Comparison of ENCODE assay signal across 2 cellular contexts in the genomic region with DNA sequence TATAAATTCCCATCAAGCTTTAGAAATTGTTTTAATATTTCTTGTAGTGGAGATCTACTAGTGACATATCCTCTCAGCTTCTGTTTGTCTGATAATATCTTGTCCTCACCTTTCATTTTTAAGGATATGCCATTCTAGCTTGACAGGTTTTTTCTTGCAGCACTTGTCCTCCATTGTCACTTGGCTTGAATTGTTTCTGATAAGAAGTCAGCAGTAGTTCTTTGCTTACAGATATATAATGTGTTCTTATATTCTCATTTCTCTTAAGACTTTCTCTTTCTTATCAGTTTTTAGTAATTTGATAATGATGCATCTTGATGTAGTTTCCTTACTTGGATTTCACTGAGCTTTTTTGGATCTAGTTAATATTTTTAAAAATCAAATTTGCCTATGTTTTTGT.
TF ChIP-seq lines count a peak whose summit lies in the region.

No MANE protein-coding gene starts in this region.

TF ChIP-seq in HCT116, 20 proteins besides CTCF, POLR2A, EP300 and RAD21:
- TF ChIP-seq SIN3A (IDR thresholded peaks at IDR 0.05; ENCODE audit: low read depth) = no peak
- peak; percentile 59; the same call in 1 of the 2 replicates for TF ChIP-seq CBX3 (IDR thresholded peaks at IDR 0.05; ENCODE audit: low read depth)

TF ChIP-seq in K562, 482 proteins besides CTCF, POLR2A, EP300 and RAD21:
- TF ChIP-seq KHSRP (IDR thresholded peaks at IDR 0.05) (no peak), KAT2B (IDR thresholded peaks at IDR 0.05; ENCODE audit: low read depth, low read length) (no peak), PRMT5 (CRISPR knock-in tag; IDR thresholded peaks at IDR 0.05) (no peak), ZNF75A (CRISPR knock-in tag; IDR thresholded peaks at IDR 0.05) (no peak), SMAD3 (CRISPR knock-in tag; conservative IDR thresholded peaks at IDR 0.05) (no peak), CHD2 (IDR thresholded peaks at IDR 0.05; ENCODE audit: low read depth, low read length) (no peak), FOXJ2 (tag; IDR thresholded peaks at IDR 0.05) (no peak), PHB (CRISPR knock-in tag; IDR thresholded peaks at IDR 0.05) (no peak), YBX1 (IDR thresholded peaks at IDR 0.05) (no peak), ZC3H8 (IDR thresholded peaks at IDR 0.05) (no peak), KAT8 (IDR thresholded peaks at IDR 0.05; ENCODE audit: low read depth) (no peak), CHD4 (IDR thresholded peaks at IDR 0.05; ENCODE audit: insufficient read depth, insufficient replicate concordance, low read depth, low read length, poor library complexity, severe bottlenecking) (no peak), OTX1 (CRISPR knock-in tag; IDR thresholded peaks at IDR 0.05) (no peak), TAF1 (IDR thresholded peaks at IDR 0.05; ENCODE audit: control insufficient read depth, extremely low read depth, insufficient read depth, low read length, severe bottlenecking) (no peak), POLR2G (IDR thresholded peaks at IDR 0.05; ENCODE audit: low read depth, low read length) (no peak), ZMIZ1 (IDR thresholded peaks at IDR 0.05; ENCODE audit: low read depth in 2 of 2, low read length in 2 of 2) (no peak), MXI1 (IDR thresholded peaks at IDR 0.05; ENCODE audit: low read depth, low read length) (no peak), CREBBP (IDR thresholded peaks at IDR 0.05; ENCODE audit: low read depth, low read length) (no peak), CBX5 (IDR thresholded peaks at IDR 0.05; ENCODE audit: borderline replicate concordance, low read depth) (peak; percentile 88), SP1 (CRISPR knock-in tag; IDR thresholded peaks at IDR 0.05) (no peak), PHB2 (IDR thresholded peaks at IDR 0.05; ENCODE audit: low read depth) (no peak), TRIM24 (IDR thresholded peaks at IDR 0.05) (peak in 1 of 2 experiments; percentile 64; a peak in 2 of 4 replicates), ZKSCAN3 (CRISPR knock-in tag; IDR thresholded peaks at IDR 0.05) (no peak), IFI16 (CRISPR knock-in tag; IDR thresholded peaks at IDR 0.05) (no peak), SIN3B (IDR thresholded peaks at IDR 0.05; ENCODE audit: low read depth) (no peak), TCFL5 (CRISPR knock-in tag; conservative IDR thresholded peaks at IDR 0.05) (no peak), U2AF2 (optimal IDR thresholded peaks at IDR 0.05; ENCODE audit: low read depth, low read length) (no peak), CBX3 (IDR thresholded peaks at IDR 0.05; ENCODE audit: borderline replicate concordance in 1 of 2, low read length in 2 of 2) (peak in 1 of 2 experiments; percentile 97; a peak in 2 of 3 replicates), RFX7 (CRISPR knock-in tag; IDR thresholded peaks at IDR 0.05) (no peak), HLTF (IDR thresholded peaks at IDR 0.05) (no peak), NR0B1 (IDR thresholded peaks at IDR 0.05; ENCODE audit: partially characterized antibody) (no peak), ZNF699 (CRISPR knock-in tag; IDR thresholded peaks at IDR 0.05; ENCODE audit: insufficient replicate concordance) (no peak), SAFB2 (IDR thresholded peaks at IDR 0.05; ENCODE audit: borderline replicate concordance, low read depth, low read length, severe bottlenecking) (no peak), TRIM28 (IDR thresholded peaks at IDR 0.05) (peak; percentile 93), HNRNPH1 (optimal IDR thresholded peaks at IDR 0.05; ENCODE audit: low read depth, low read length) (no peak), CXXC5 (CRISPR knock-in tag; IDR thresholded peaks at IDR 0.05) (no peak), SMAD1 (IDR thresholded peaks at IDR 0.05; ENCODE audit: low read depth, low read length, partially characterized antibody) (no peak)
- TF ChIP-seq, protein P1, sequence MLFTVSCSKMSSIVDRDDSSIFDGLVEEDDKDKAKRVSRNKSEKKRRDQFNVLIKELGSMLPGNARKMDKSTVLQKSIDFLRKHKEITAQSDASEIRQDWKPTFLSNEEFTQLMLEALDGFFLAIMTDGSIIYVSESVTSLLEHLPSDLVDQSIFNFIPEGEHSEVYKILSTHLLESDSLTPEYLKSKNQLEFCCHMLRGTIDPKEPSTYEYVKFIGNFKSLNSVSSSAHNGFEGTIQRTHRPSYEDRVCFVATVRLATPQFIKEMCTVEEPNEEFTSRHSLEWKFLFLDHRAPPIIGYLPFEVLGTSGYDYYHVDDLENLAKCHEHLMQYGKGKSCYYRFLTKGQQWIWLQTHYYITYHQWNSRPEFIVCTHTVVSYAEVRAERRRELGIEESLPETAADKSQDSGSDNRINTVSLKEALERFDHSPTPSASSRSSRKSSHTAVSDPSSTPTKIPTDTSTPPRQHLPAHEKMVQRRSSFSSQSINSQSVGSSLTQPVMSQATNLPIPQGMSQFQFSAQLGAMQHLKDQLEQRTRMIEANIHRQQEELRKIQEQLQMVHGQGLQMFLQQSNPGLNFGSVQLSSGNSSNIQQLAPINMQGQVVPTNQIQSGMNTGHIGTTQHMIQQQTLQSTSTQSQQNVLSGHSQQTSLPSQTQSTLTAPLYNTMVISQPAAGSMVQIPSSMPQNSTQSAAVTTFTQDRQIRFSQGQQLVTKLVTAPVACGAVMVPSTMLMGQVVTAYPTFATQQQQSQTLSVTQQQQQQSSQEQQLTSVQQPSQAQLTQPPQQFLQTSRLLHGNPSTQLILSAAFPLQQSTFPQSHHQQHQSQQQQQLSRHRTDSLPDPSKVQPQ (CRISPR knock-in tag; IDR thresholded peaks at IDR 0.05; ENCODE audit: borderline replicate concordance) = no peak
- TF ChIP-seq, protein P2, sequence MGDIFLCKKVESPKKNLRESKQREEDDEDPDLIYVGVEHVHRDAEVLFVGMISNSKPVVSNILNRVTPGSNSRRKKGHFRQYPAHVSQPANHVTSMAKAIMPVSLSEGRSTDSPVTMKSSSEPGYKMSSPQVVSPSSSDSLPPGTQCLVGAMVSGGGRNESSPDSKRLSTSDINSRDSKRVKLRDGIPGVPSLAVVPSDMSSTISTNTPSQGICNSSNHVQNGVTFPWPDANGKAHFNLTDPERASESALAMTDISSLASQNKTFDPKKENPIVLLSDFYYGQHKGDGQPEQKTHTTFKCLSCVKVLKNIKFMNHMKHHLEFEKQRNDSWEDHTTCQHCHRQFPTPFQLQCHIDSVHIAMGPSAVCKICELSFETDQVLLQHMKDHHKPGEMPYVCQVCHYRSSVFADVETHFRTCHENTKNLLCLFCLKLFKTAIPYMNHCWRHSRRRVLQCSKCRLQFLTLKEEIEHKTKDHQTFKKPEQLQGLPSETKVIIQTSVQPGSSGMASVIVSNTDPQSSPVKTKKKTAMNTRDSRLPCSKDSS (IDR thresholded peaks at IDR 0.05; ENCODE audit: low read depth, partially characterized antibody) = peak; percentile 26
- TF ChIP-seq, protein P3, sequence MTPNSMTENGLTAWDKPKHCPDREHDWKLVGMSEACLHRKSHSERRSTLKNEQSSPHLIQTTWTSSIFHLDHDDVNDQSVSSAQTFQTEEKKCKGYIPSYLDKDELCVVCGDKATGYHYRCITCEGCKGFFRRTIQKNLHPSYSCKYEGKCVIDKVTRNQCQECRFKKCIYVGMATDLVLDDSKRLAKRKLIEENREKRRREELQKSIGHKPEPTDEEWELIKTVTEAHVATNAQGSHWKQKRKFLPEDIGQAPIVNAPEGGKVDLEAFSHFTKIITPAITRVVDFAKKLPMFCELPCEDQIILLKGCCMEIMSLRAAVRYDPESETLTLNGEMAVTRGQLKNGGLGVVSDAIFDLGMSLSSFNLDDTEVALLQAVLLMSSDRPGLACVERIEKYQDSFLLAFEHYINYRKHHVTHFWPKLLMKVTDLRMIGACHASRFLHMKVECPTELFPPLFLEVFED (CRISPR knock-in tag; conservative IDR thresholded peaks at IDR 0.05) = no peak
- TF ChIP-seq, protein P4, sequence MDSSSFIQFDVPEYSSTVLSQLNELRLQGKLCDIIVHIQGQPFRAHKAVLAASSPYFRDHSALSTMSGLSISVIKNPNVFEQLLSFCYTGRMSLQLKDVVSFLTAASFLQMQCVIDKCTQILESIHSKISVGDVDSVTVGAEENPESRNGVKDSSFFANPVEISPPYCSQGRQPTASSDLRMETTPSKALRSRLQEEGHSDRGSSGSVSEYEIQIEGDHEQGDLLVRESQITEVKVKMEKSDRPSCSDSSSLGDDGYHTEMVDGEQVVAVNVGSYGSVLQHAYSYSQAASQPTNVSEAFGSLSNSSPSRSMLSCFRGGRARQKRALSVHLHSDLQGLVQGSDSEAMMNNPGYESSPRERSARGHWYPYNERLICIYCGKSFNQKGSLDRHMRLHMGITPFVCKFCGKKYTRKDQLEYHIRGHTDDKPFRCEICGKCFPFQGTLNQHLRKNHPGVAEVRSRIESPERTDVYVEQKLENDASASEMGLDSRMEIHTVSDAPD (CRISPR knock-in tag; IDR thresholded peaks at IDR 0.05) = no peak
